In the genomic region with DNA sequence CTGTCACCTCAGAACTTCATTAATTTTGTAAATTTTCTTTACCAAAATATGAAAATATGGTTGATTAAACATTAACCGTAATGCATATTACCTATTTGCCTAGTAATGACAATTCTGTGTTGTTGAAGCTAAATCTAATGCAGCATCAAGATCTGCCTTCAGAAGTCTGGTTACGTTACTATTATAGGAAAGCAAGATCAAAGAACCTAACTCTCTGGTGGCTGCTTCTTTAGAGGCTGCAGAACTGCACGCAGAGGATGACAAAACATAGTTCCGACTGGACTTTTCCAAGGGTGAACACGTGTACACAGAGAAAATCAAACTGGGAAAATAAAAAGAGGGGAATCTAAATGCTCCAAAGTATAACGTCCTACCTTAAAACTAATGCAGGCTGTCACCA, we compare ENCODE assay signal across 17 cellular contexts.
"Had no signal": no experiment of that assay in that cellular context is flagged by ENCODE, and none has a peak within 500 bp of the region (broad histone marks: within the 10 kb centered on the region; RNA-seq: fewer than 3 reads in every experiment).

No MANE protein-coding gene starts in this region.

- H3K27ac ChIP-seq: adrenal gland, breast epithelium, gastrocnemius medialis, left ventricle myocardium inferior, ovary, psoas muscle, SK-N-MC, testis, upper lobe of left lung had no signal

- DNase-seq: activated CD4-positive, alpha-beta T cell treated with anti-CD3 and anti-CD28 coated beads, Interleukin-2, amount 50 U/mL, for 1 hour; activated CD8-positive, alpha-beta memory T cell treated with anti-CD3 and anti-CD28 coated beads, Interleukin-2, amount 50 U/mL, for 48 hours; adrenal gland; gastrocnemius medialis; head of caudate nucleus; kidney glomerular epithelial cell; left ventricle myocardium inferior; ovary; psoas muscle; right cardiac atrium; stimulated activated CD4-positive, alpha-beta T cell treated with anti-CD3 and anti-CD28 coated beads, Interleukin-2, amount 100 ng/mL, for 24 hours; T1000; testis; upper lobe of left lung had no signal

- ATAC-seq: gastrocnemius medialis, psoas muscle, right cardiac atrium had no signal

- H3K4me3 ChIP-seq: adrenal gland, breast epithelium, coronary artery, gastrocnemius medialis, left ventricle myocardium inferior, ovary, psoas muscle, SK-N-MC, testis, upper lobe of left lung had no signal

- H3K4me1 ChIP-seq: adrenal gland, breast epithelium, gastrocnemius medialis, psoas muscle had no signal

- H3K36me3 ChIP-seq: adrenal gland, breast epithelium, ovary had no signal

- H3K9me3 ChIP-seq: adrenal gland, breast epithelium, gastrocnemius medialis, left ventricle myocardium inferior, ovary, psoas muscle, testis, upper lobe of left lung had no signal

- H3K27me3 ChIP-seq: adrenal gland, breast epithelium, gastrocnemius medialis, ovary, testis, upper lobe of left lung had no signal
